9 cellular contexts compared by ENCODE assay signal in genomic region chr4:4861592-4862551, GRCh38. TPM values are rescaled to one million over a fixed set of nuclear protein-coding genes. Genes with fewer than 3 reads are reported as not detected.
A peak's percentile ranks its signal among the peaks of the same experiment; 100 is the strongest.
DNase-seq lines count a peak whose midpoint lies in the region; ATAC-seq, FAIRE-seq and TF ChIP-seq lines count a peak whose summit lies in the region.
"Had no signal": no experiment of that assay in that cellular context is flagged by ENCODE, and none has a peak within 500 bp of the region (broad histone marks: within the 10 kb centered on the region; RNA-seq: fewer than 3 reads in every experiment).

No MANE protein-coding gene starts in this region.

- H2BK5ac ChIP-seq in mesendoderm (ENCODE audit: low read length), result no peak overlapping the region

- H2AK5ac ChIP-seq in mesendoderm (ENCODE audit: low read length), result no peak overlapping the region

- H3K9ac ChIP-seq in K562 (ENCODE audit: insufficient read depth in 1 of 2, low read depth in 2 of 2, low read length in 2 of 2), result no peak overlapping the region
- no peak overlapping the region for H3K9ac ChIP-seq in mesendoderm (ENCODE audit: low read length)

- no peak overlapping the region for H2AFZ ChIP-seq in K562 (ENCODE audit: low read depth, low read length)

- intact Hi-C loops in heart right ventricle (cut with DNase I) (loop anchor here in 3 of 10 donors (10.0 kb wide), 2 partner anchors 367 to 377 kb away; no protein-coding TSS in a partner anchor), cardiac septum (cut with DNase I) (no loop called here), K562 (cut with micrococcal nuclease) (no loop called here), upper lobe of right lung (cut with DNase I) (no loop called here)

- H3K79me2 ChIP-seq in K562 (ENCODE audit: control insufficient read depth, insufficient read depth, low read length), result no peaks in the 10 kb centered on the region
- H3K79me2 ChIP-seq in mesendoderm (ENCODE audit: control insufficient read depth, insufficient read depth, low read length), result no peaks in the 10 kb centered on the region

- H3K4me3 ChIP-seq in heart right ventricle (peak overlapping the region in 9 of 10 donors; percentile 60 to 87 (median 80)), K562 (no peak overlapping the region), mesendoderm (ENCODE audit: low read length) (no peak overlapping the region), upper lobe of right lung (peak overlapping the region; percentile 62)

- no peak overlapping the region for H2BK120ac ChIP-seq in mesendoderm (ENCODE audit: low read depth, low read length)

- H3K79me1 ChIP-seq in mesendoderm (ENCODE audit: low read length), result no peaks in the 10 kb centered on the region

- no peak overlapping the region for H4K8ac ChIP-seq in mesendoderm (ENCODE audit: low read depth, low read length)

- peaks cover 45 to 100% (median 97%) of the 10 kb centered on the region in 7 donors for H3K27me3 ChIP-seq in heart right ventricle
- H3K27me3 ChIP-seq in K562 (ENCODE audit: control insufficient read depth in 2 of 2, insufficient read depth in 2 of 2, low read length in 2 of 2), result peaks cover 11 to 35% of the 10 kb centered on the region in 2 experiments; a peak in 3 of 5 replicates
- peaks cover 47% of the 10 kb centered on the region for H3K27me3 ChIP-seq in mesendoderm (ENCODE audit: insufficient read depth, low read length, poor library complexity)
- peaks cover 94% of the 10 kb centered on the region for H3K27me3 ChIP-seq in upper lobe of right lung

- TF ChIP-seq RAD21 in K562 (CRISPR knock-in tag; conservative IDR thresholded peaks at IDR 0.05 in 1 of 2, IDR thresholded peaks at IDR 0.05 in 1 of 2), result no peak

- in situ Hi-C loops in K562 (cut with MboI), result no loop called here

- TSS peak; percentile 60 for BruUV-seq in K562 (replicated peaks; lab: Mats Ljungman, UMichigan)

- H3K56ac ChIP-seq in mesendoderm (ENCODE audit: low read length), result peak overlapping the region; percentile 17

- peak overlapping the region in 9 of 10 donors; percentile 33 to 92 (median 88) for H3K27ac ChIP-seq in heart right ventricle
- no peak overlapping the region for H3K27ac ChIP-seq in K562 (ENCODE audit: extremely low read depth, low read depth, low read length)
- H3K27ac ChIP-seq in mesendoderm (ENCODE audit: low read depth, low read length), result no peak overlapping the region
- no peak overlapping the region for H3K27ac ChIP-seq in upper lobe of right lung

- H3K9me3 ChIP-seq in heart right ventricle, result no peaks in the 10 kb centered on the region
- no peaks in the 10 kb centered on the region for H3K9me3 ChIP-seq in K562 (replicated peaks; ENCODE audit: control insufficient read depth, insufficient read depth, low read depth, low read length)
- no peaks in the 10 kb centered on the region for H3K9me3 ChIP-seq in upper lobe of right lung

- H3K18ac ChIP-seq in mesendoderm (ENCODE audit: low read length), result no peak overlapping the region

- no peak for TF ChIP-seq CTCF in heart right ventricle (IDR thresholded peaks at IDR 0.05)
- no peak for TF ChIP-seq CTCF in K562 (IDR thresholded peaks at IDR 0.05 in 2 of 3, conservative IDR thresholded peaks at IDR 0.05 in 1 of 3; ENCODE audit: insufficient read depth in 2 of 3, low read depth in 1 of 3, low read length in 3 of 3)
- no peak for TF ChIP-seq CTCF in upper lobe of right lung (IDR thresholded peaks at IDR 0.05)

- ATAC-seq in heart right ventricle (no peak), K562 (no peak), upper lobe of right lung (no peak)

- no peak for FAIRE-seq in K562 (lab: Jason Lieb, UNC)

- TF ChIP-seq EP300 in K562 (IDR thresholded peaks at IDR 0.05; ENCODE audit: low read length), result no peak

- H3K4me2 ChIP-seq in K562 (ENCODE audit: insufficient read depth, low read length) (no peak overlapping the region), mesendoderm (ENCODE audit: low read length) (peak overlapping the region; percentile 10)

- H3K36me3 ChIP-seq in heart right ventricle (peaks cover 0 to 25% (median 5%) of the 10 kb centered on the region in 9 donors), K562 (ENCODE audit: control insufficient read depth, insufficient read depth, low read length) (no peaks in the 10 kb centered on the region; the same call in 2 of the 3 replicates), mesendoderm (ENCODE audit: control insufficient read depth, insufficient read depth, low read length) (no peaks in the 10 kb centered on the region), upper lobe of right lung (no peaks in the 10 kb centered on the region)

- no peak overlapping the region for H2BK15ac ChIP-seq in mesendoderm (replicated peaks; ENCODE audit: low read depth)

- POLR2A ChIA-PET in K562 (lab: Yijun Ruan, JAX), result interaction anchor here (0.8 kb wide), 1 partner anchor 354 kb away, joined by 4 read pairs; no protein-coding TSS in a partner anchor

- no peaks in the 10 kb centered on the region for H3K9me1 ChIP-seq in K562 (ENCODE audit: control insufficient read depth, insufficient read depth, low read length)

- TF ChIP-seq POLR2A in K562 (conservative IDR thresholded peaks at IDR 0.05), result no peak

- DNase-seq in heart right ventricle, result no peak
- no peak for DNase-seq in cardiac septum (ENCODE audit: low spot score)
- DNase-seq in K562 (ENCODE audit: extremely low read depth in 1 of 4, low spot score in 3 of 4), result no peak
- peak; percentile 30 for DNase-seq in mesendoderm
- no peak for DNase-seq in upper lobe of right lung
- no peak for DNase-seq in NCI-H1105 (lab: John Stamatoyannopoulos, UW)
- no peak for DNase-seq in DMS 273 (lab: John Stamatoyannopoulos, UW; ENCODE audit: unreplicated experiment)
- no peak for DNase-seq in NCI-H2227 treated with DMSO at 0.1 percent for 48 hours (lab: John Stamatoyannopoulos, UW)
- DNase-seq: KBM-7 had no signal

- CTCF ChIA-PET in K562 (lab: Yijun Ruan, JAX; ENCODE audit: low intra/inter-chr PET ratio), result no interaction called here

- peaks cover under 1 to 69% (median 40%) of the 10 kb centered on the region in 9 donors for H3K4me1 ChIP-seq in heart right ventricle
- H3K4me1 ChIP-seq in K562 (replicated peaks in 1 of 2; ENCODE audit: control insufficient read depth in 2 of 2, insufficient read depth in 2 of 2, low read length in 2 of 2), result peaks cover 3 to 22% of the 10 kb centered on the region in 2 experiments; a peak in 3 of 5 replicates
- peaks cover 8% of the 10 kb centered on the region for H3K4me1 ChIP-seq in mesendoderm (ENCODE audit: control insufficient read depth, low read depth, low read length)
- peaks cover 19% of the 10 kb centered on the region for H3K4me1 ChIP-seq in upper lobe of right lung

- H3K23ac ChIP-seq in mesendoderm (ENCODE audit: low read length), result no peak overlapping the region

- WGBS in heart right ventricle, 2 donors, result 31 to 46% methylated on average over 32 of the region's 32 CpGs
- WGBS in K562 (ENCODE audit: insufficient coverage, low coverage, missing lambda C conversion rate), result 83% methylated on average over 26 of the region's 32 CpGs
- no CpG with 5 or more reads among the region's 32 CpGs for WGBS in mesendoderm (ENCODE audit: extremely low coverage, insufficient coverage, low lambda C conversion rate)

- no peak overlapping the region for H3K4ac ChIP-seq in mesendoderm (ENCODE audit: low read depth, low read length)

- no peaks in the 10 kb centered on the region for H4K20me1 ChIP-seq in K562 (replicated peaks; ENCODE audit: control insufficient read depth, insufficient read depth, low read length)

- no peak overlapping the region for H4K5ac ChIP-seq in mesendoderm (ENCODE audit: low read length)

RNA-seq across cellular contexts. Expression of gene MSX1, which starts 2.4 kb away (rescaled TPM):
- total RNA-seq in heart right ventricle (1 to 10 TPM; 1.9 to 6.7 (median 4.0) TPM), cardiac septum (5.0 TPM), K562 (2014; rRNA removed) (4.9 and 6.5 TPM in 2 replicates), K562 (2014; rRNA removed; fragmentation: Illumina TruSeq; extraction: Trizol) (1.3 and 1.6 TPM in 2 replicates), K562 (2015; rRNA removed; fragmentation: Illumina TruSeq; extraction: Trizol) (1.6 and 2.3 TPM in 2 replicates), K562 (2021) (6.1 and 6.3 TPM in 2 replicates), upper lobe of right lung (2.5 TPM)
- polyA plus RNA-seq in heart right ventricle (1 to 10 TPM; 4.0 to 4.8 TPM), K562 (2011; rRNA removed) (2.7 and 4.0 TPM in 2 replicates), K562 (2014; fragmentation: Illumina TruSeq; extraction: Trizol) (1.3 and 1.9 TPM in 2 replicates), K562 (2014; fragmentation: Nextera tagmentation; extraction: Ambion mirVana) (1 to 10 TPM; 1.4 to 1.8 TPM), K562 (2014; rRNA removed) (6.0 and 8.3 TPM in 2 replicates)
- total RNA-seq in K562 (2011; cell fraction: chromatin; rRNA removed; ENCODE audit: low replicate concordance), result 0.56 and 1.8 TPM in 2 replicates
- 1.8 and 2.5 TPM in 2 replicates for total RNA-seq in K562 (2011; cell fraction: nucleolus; rRNA removed)
- total RNA-seq in K562 (2011; cell fraction: nucleoplasm; rRNA removed), result 1.0 and 1.3 TPM in 2 replicates
- 2.9 and 12.3 TPM in 2 replicates for polyA plus RNA-seq in K562 (2011; cell fraction: cytosol; rRNA removed)
- polyA plus RNA-seq in K562 (2011; cell fraction: nucleus; rRNA removed), result 4.8 and 6.3 TPM in 2 replicates
- 2.0 and 7.0 TPM in 2 replicates for polyA plus RNA-seq in K562 (2012)
- 0.21 and 0.30 TPM in 2 replicates for polyA minus RNA-seq in K562 (2011; rRNA and poly(A)+ RNA removed)
- 0.73 and 2.4 TPM in 2 replicates for polyA minus RNA-seq in K562 (2011; cell fraction: cytosol; rRNA and poly(A)+ RNA removed)
- 1.8 and 2.2 TPM in 2 replicates for polyA minus RNA-seq in K562 (2011; cell fraction: nucleus; rRNA and poly(A)+ RNA removed)
- 1.4 TPM for polyA plus RNA-seq in mesendoderm (2013, experiment 1 of 2)
- polyA plus RNA-seq in mesendoderm (2013, experiment 2 of 2), result 1.3 TPM

Comparison
In these comparisons a context has a peak if more than half of its experiments do, and no peak if none do; other contexts are left out.
1. H3K27ac ChIP-seq: peak in heart right ventricle (9 of 10); none in K562 (single experiment), mesendoderm (single experiment) and upper lobe of right lung (single experiment).
2. H3K4me3 ChIP-seq: peak in heart right ventricle (9 of 10) and upper lobe of right lung (single experiment); none in K562 (single experiment) and mesendoderm (single experiment).